In genomic region chr14:35403397-35404245, GRCh38 we compare ENCODE assay signal across 8 cellular contexts. TPM values are rescaled to one million over a fixed set of nuclear protein-coding genes. Genes with fewer than 3 reads are reported as not detected.
A peak's percentile ranks its signal among the peaks of the same experiment; 100 is the strongest.
DNase-seq lines count a peak whose midpoint lies in the region; ATAC-seq and TF ChIP-seq lines count a peak whose summit lies in the region.

No MANE protein-coding gene starts in this region.

- peak overlapping the region; percentile 99 to 100 for H3K27ac Mint-ChIP-seq in activated naive CD4-positive, alpha-beta T cell treated with anti-CD3 and anti-CD28 coated beads, Interleukin-2, amount 50 U/mL, for 72 hours
- H3K27ac Mint-ChIP-seq in glutamatergic neuron (ENCODE audit: unreplicated experiment) (peak overlapping the region; percentile 52), osteocyte (ENCODE audit: unreplicated experiment) (peak overlapping the region; percentile 87)

- TF ChIP-seq CTCF in GM12864 (IDR thresholded peaks at IDR 0.05; ENCODE audit: low read depth, low read length, missing control alignments) (no peak), glutamatergic neuron (IDR thresholded peaks at IDR 0.05; ENCODE audit: partially characterized antibody, unreplicated experiment) (no peak), osteocyte (IDR thresholded peaks at IDR 0.05) (no peak), testis (IDR thresholded peaks at IDR 0.05) (no peak)

- peaks cover 28% of the 10 kb centered on the region for H3K4me1 ChIP-seq in testis

- peak overlapping the region; percentile 96 to 99 for H3K27ac ChIP-seq in testis

- WGBS in testis, 2 donors, result 0 to 1% methylated on average over 20 to 42 of the region's 57 CpGs

- H3K4me3 Mint-ChIP-seq in glutamatergic neuron (ENCODE audit: unreplicated experiment) (peak overlapping the region; percentile 81), osteocyte (ENCODE audit: unreplicated experiment) (peak overlapping the region; percentile 82)

- H3K4me1 Mint-ChIP-seq in glutamatergic neuron (ENCODE audit: low read depth, unreplicated experiment), result peaks cover 14% of the 10 kb centered on the region
- peaks cover 58% of the 10 kb centered on the region for H3K4me1 Mint-ChIP-seq in osteocyte (ENCODE audit: unreplicated experiment)

- intact Hi-C loops in testis (cut with DNase I; ENCODE audit: low total_unique reads), result loop anchor here (1.0 to 10.0 kb wide), 2 partner anchors 67 to 189 kb away; no protein-coding TSS in a partner anchor

- TF ChIP-seq POLR2A in testis (IDR thresholded peaks at IDR 0.05), result no peak

- peaks cover 38 to 39% of the 10 kb centered on the region in 2 donors for H3K36me3 Mint-ChIP-seq in activated naive CD4-positive, alpha-beta T cell treated with anti-CD3 and anti-CD28 coated beads, Interleukin-2, amount 50 U/mL, for 72 hours
- H3K36me3 Mint-ChIP-seq in glutamatergic neuron (ENCODE audit: unreplicated experiment) (no peaks in the 10 kb centered on the region), osteocyte (ENCODE audit: unreplicated experiment) (peaks cover 38% of the 10 kb centered on the region)

- peaks cover 9% of the 10 kb centered on the region for H3K27me3 Mint-ChIP-seq in glutamatergic neuron (ENCODE audit: unreplicated experiment)
- H3K27me3 Mint-ChIP-seq in osteocyte (ENCODE audit: unreplicated experiment), result no peaks in the 10 kb centered on the region

- H3K9me3 ChIP-seq in testis, result no peaks in the 10 kb centered on the region

- DNase-seq in GM12864 (ENCODE audit: low read depth) (no peak), NCI-H1105 (lab: John Stamatoyannopoulos, UW) (peak; percentile 94), glutamatergic neuron (peak; percentile 88), osteocyte (ENCODE audit: extremely low spot score, unreplicated experiment) (peak; percentile 98), testis (peak; percentile 96)
- DNase-seq in activated naive CD4-positive, alpha-beta T cell treated with anti-CD3 and anti-CD28 coated beads, Interleukin-2, amount 50 U/mL, for 72 hours (ENCODE audit: low spot score in 2 of 2), result peak; percentile 90 to 95

- no peaks in the 10 kb centered on the region for H3K36me3 ChIP-seq in testis (ENCODE audit: low read depth, missing control alignments)

- H3K4me3 ChIP-seq in GM12864 (ENCODE audit: low read depth, low read length), result peak overlapping the region; percentile 92
- H3K4me3 ChIP-seq in testis, result peak overlapping the region; percentile 92 to 96

- no peaks in the 10 kb centered on the region for H3K27me3 ChIP-seq in testis

- no peaks in the 10 kb centered on the region for H3K9me3 Mint-ChIP-seq in activated naive CD4-positive, alpha-beta T cell treated with anti-CD3 and anti-CD28 coated beads, Interleukin-2, amount 50 U/mL, for 72 hours
- H3K9me3 Mint-ChIP-seq in glutamatergic neuron (ENCODE audit: unreplicated experiment) (peaks cover 6% of the 10 kb centered on the region), osteocyte (ENCODE audit: unreplicated experiment) (no peaks in the 10 kb centered on the region)

- peak; percentile 54 for ATAC-seq in HG02642 (IDR thresholded peaks at IDR 0.05; ENCODE audit: poor library complexity, unreplicated experiment)
- peak; percentile 77 for ATAC-seq in SK-N-SH treated with all-trans-retinoic acid at 6 μM for 48 hours
- ATAC-seq in activated naive CD4-positive, alpha-beta T cell treated with anti-CD3 and anti-CD28 coated beads, Interleukin-2, amount 50 U/mL, for 72 hours, result peak; percentile 55 to 63

TF ChIP-seq in SK-N-SH treated with all-trans-retinoic acid at 6 μM for 48 hours, 23 proteins besides CTCF, POLR2A, EP300 and RAD21:
- no peak for TF ChIP-seq RARB (CRISPR knock-in tag; IDR thresholded peaks at IDR 0.05)
- TF ChIP-seq TCF4 (CRISPR knock-in tag; IDR thresholded peaks at IDR 0.05; ENCODE audit: borderline replicate concordance), result no peak

RNA-seq across cellular contexts. Expression of gene NFKBIA, which starts 0.9 kb away (rescaled TPM):
- total RNA-seq in activated naive CD4-positive, alpha-beta T cell treated with anti-CD3 and anti-CD28 coated beads, Interleukin-2, amount 50 U/mL, for 72 hours, result 100 to 1,000 TPM; 150 to 303 TPM
- total RNA-seq in glutamatergic neuron (ENCODE audit: unreplicated experiment) (20.1 TPM), osteocyte (57.2 and 58.9 TPM in 2 replicates), testis (100 to 1,000 TPM; 154 to 171 TPM)
- polyA plus RNA-seq in testis (ENCODE audit: insufficient read depth, low read depth, low replicate concordance), result 64.7 TPM
